15 cellular contexts compared by ENCODE assay signal in the genomic region with DNA sequence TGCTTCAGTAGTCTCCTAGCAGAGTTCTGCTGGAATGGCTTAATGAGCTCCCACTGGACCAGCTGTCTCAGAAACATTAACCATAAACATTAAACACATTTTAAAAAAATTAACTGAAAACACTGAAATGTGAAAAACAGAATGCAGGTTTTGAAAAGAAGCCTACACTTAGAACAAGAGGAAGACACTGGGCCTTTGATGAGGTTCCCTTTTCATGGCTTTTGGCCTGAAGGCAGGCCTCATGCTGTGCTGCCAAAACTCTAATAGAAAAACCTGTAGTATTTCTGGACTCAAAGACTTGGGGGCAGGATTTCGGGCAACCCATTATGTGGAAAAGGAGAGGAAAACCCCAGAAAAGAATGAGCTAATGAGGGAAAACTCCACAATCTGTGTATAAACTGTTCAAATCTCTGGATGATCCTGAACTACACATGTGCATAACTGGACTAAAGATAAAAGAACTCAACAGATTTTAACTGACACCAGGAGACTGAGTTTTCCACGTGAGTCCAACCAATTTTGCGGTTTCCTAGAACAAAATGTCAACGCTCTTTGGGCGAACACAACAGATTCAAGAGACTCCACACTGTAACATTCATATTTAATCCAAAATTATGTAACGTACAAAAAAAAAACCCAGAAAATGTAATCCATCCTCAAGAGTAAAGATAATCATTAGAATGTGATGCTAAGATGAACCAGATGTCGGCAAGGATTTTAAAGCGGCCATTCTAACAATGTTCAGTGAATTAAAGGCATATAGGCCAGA. TPM values are rescaled to one million over a fixed set of nuclear protein-coding genes. Genes with fewer than 3 reads are reported as not detected.
"Had no signal": no experiment of that assay in that cellular context is flagged by ENCODE, and none has a peak within 500 bp of the region (broad histone marks: within the 10 kb centered on the region; RNA-seq: fewer than 3 reads in every experiment).

No MANE protein-coding gene starts in this region.

- H3K36me3 Mint-ChIP-seq: brain had no signal

- H3K9me3 ChIP-seq: ovary, testis had no signal

- H3K27me3 ChIP-seq: ovary, testis had no signal

- H3K27ac ChIP-seq: ovary, testis had no signal

- H3K4me3 Mint-ChIP-seq: activated CD8-positive, alpha-beta memory T cell treated with anti-CD3 and anti-CD28 coated beads, Interleukin-2, amount 10 ng/mL, durations not matched to agents 7 days and 5 days; brain; dendritic cell treated with granulocyte-macrophage colony-stimulating factor and Interleukin-4, amounts not matched to agents 40 ng/mL and 50 ng/mL, for 4 days; stimulated activated naive CD8-positive, alpha-beta T cell treated with anti-CD3 and anti-CD28 coated beads, Interleukin-15, Interleukin-2, amounts not matched to agents 100 ng/mL and 50 ng/mL, for 24 hours had no signal

- H3K36me3 ChIP-seq: ovary had no signal

- H3K27ac Mint-ChIP-seq: activated CD8-positive, alpha-beta memory T cell treated with anti-CD3 and anti-CD28 coated beads, Interleukin-2, amount 10 ng/mL, durations not matched to agents 7 days and 5 days; brain; dendritic cell treated with granulocyte-macrophage colony-stimulating factor and Interleukin-4, amounts not matched to agents 40 ng/mL and 50 ng/mL, for 4 days had no signal

- H3K4me3 ChIP-seq: ovary, testis had no signal

- ATAC-seq: activated CD8-positive, alpha-beta memory T cell treated with anti-CD3 and anti-CD28 coated beads, Interleukin-2, amount 10 ng/mL, durations not matched to agents 7 days and 5 days; left colon had no signal

- DNase-seq: activated CD4-positive, alpha-beta T cell treated with anti-CD3 and anti-CD28 coated beads, Interleukin-2, amount 50 U/mL, for 1 hour; activated CD4-positive, CD25-positive, alpha-beta regulatory T cell; activated CD8-positive, alpha-beta memory T cell treated with anti-CD3 and anti-CD28 coated beads, Interleukin-2, amount 10 ng/mL, durations not matched to agents 7 days and 5 days; activated T-cell treated with anti-CD3 and anti-CD28 coated beads, Interleukin-2, amount 50 U/mL, for 48 hours; amygdala; cerebellar nuclear complex; left colon; mammary epithelial cell; ovary; stimulated activated CD4-positive, alpha-beta T cell treated with anti-CD3 and anti-CD28 coated beads, Interleukin-12 subunit alpha, Interleukin-12 subunit beta, amount 100 ng/mL, for 4 hours; T-helper 2 cell; testis had no signal

- H3K9me3 Mint-ChIP-seq: stimulated activated naive CD8-positive, alpha-beta T cell treated with anti-CD3 and anti-CD28 coated beads, Interleukin-15, Interleukin-2, amounts not matched to agents 100 ng/mL and 50 ng/mL, for 24 hours had no signal

- H3K4me1 ChIP-seq: testis had no signal

- H3K4me1 Mint-ChIP-seq: brain had no signal

- H3K27me3 Mint-ChIP-seq: activated CD8-positive, alpha-beta memory T cell treated with anti-CD3 and anti-CD28 coated beads, Interleukin-2, amount 10 ng/mL, durations not matched to agents 7 days and 5 days; dendritic cell treated with granulocyte-macrophage colony-stimulating factor and Interleukin-4, amounts not matched to agents 40 ng/mL and 50 ng/mL, for 4 days; stimulated activated naive CD8-positive, alpha-beta T cell treated with anti-CD3 and anti-CD28 coated beads, Interleukin-15, Interleukin-2, amounts not matched to agents 100 ng/mL and 50 ng/mL, for 24 hours had no signal

RNA-seq across cellular contexts. Expression of a gene that starts 32.9 kb away (rescaled TPM):
- total RNA-seq: mammary epithelial cell had no signal
